37 cellular contexts compared by ENCODE assay signal in genomic region chr6:44143731-44144130, GRCh38. TPM values are rescaled to one million over a fixed set of nuclear protein-coding genes. Genes with fewer than 3 reads are reported as not detected.
"Had no signal": no experiment of that assay in that cellular context is flagged by ENCODE, and none has a peak within 500 bp of the region (broad histone marks: within the 10 kb centered on the region; RNA-seq: fewer than 3 reads in every experiment).

No MANE protein-coding gene starts in this region.

- H3K27ac Mint-ChIP-seq: activated CD4-positive, alpha-beta memory T cell treated with anti-CD3 and anti-CD28 coated beads, Interleukin-2, amount 10 ng/mL, durations not matched to agents 7 days and 5 days; activated naive CD4-positive, alpha-beta T cell treated with anti-CD3 and anti-CD28 coated beads, Interleukin-2, amount 10 ng/mL, durations not matched to agents 7 days and 5 days; activated naive CD8-positive, alpha-beta T cell; activated naive CD8-positive, alpha-beta T cell treated with anti-CD3 and anti-CD28 coated beads, Interleukin-2, amount 50 U/mL, for 24 hours; T-cell had no signal

- H3K9me3 Mint-ChIP-seq: activated CD4-positive, alpha-beta memory T cell treated with anti-CD3 and anti-CD28 coated beads, Interleukin-2, amount 10 ng/mL, durations not matched to agents 7 days and 5 days; activated naive CD4-positive, alpha-beta T cell treated with anti-CD3 and anti-CD28 coated beads, Interleukin-2, amount 10 ng/mL, durations not matched to agents 7 days and 5 days; activated naive CD8-positive, alpha-beta T cell treated with anti-CD3 and anti-CD28 coated beads, Interleukin-2, amount 50 U/mL, for 24 hours; activated T-cell treated with anti-CD3 and anti-CD28 coated beads, Interleukin-2, amount 50 U/mL, for 24 hours; T-cell had no signal

- ATAC-seq: activated naive CD8-positive, alpha-beta T cell treated with anti-CD3 and anti-CD28 coated beads, Interleukin-2, amount 50 U/mL, for 24 hours; Right ventricle myocardium inferior; SK-N-SH treated with all-trans-retinoic acid at 6 μM for 48 hours; T-cell had no signal

- H3K27me3 Mint-ChIP-seq: activated CD4-positive, alpha-beta memory T cell treated with anti-CD3 and anti-CD28 coated beads, Interleukin-2, amount 10 ng/mL, durations not matched to agents 7 days and 5 days; activated naive CD4-positive, alpha-beta T cell treated with anti-CD3 and anti-CD28 coated beads, Interleukin-2, amount 10 ng/mL, durations not matched to agents 7 days and 5 days; activated naive CD8-positive, alpha-beta T cell; activated naive CD8-positive, alpha-beta T cell treated with anti-CD3 and anti-CD28 coated beads, Interleukin-2, amount 50 U/mL, for 24 hours; activated T-cell treated with anti-CD3 and anti-CD28 coated beads, Interleukin-2, amount 50 U/mL, for 24 hours; T-cell had no signal

- H3K27me3 ChIP-seq: brain microvascular endothelial cell had no signal

- H3K4me3 Mint-ChIP-seq: activated CD4-positive, alpha-beta memory T cell treated with anti-CD3 and anti-CD28 coated beads, Interleukin-2, amount 10 ng/mL, durations not matched to agents 7 days and 5 days; activated naive CD4-positive, alpha-beta T cell treated with anti-CD3 and anti-CD28 coated beads, Interleukin-2, amount 10 ng/mL, durations not matched to agents 7 days and 5 days; activated naive CD8-positive, alpha-beta T cell; activated naive CD8-positive, alpha-beta T cell treated with anti-CD3 and anti-CD28 coated beads, Interleukin-2, amount 50 U/mL, for 24 hours; activated T-cell treated with anti-CD3 and anti-CD28 coated beads, Interleukin-2, amount 50 U/mL, for 24 hours; T-cell had no signal

- H3K36me3 Mint-ChIP-seq: activated naive CD8-positive, alpha-beta T cell had no signal

- H3K27ac ChIP-seq: brain microvascular endothelial cell, KMS-11, PC-9, RWPE1, VCaP had no signal

- H3K4me1 Mint-ChIP-seq: activated naive CD4-positive, alpha-beta T cell treated with anti-CD3 and anti-CD28 coated beads, Interleukin-2, amount 10 ng/mL, durations not matched to agents 7 days and 5 days; activated naive CD8-positive, alpha-beta T cell treated with anti-CD3 and anti-CD28 coated beads, Interleukin-2, amount 50 U/mL, for 24 hours; T-cell had no signal

- H3K4me3 ChIP-seq: PC-9 had no signal

- DNase-seq: activated CD4-positive, alpha-beta memory T cell treated with anti-CD3 and anti-CD28 coated beads, Interleukin-2, amount 10 ng/mL, durations not matched to agents 7 days and 5 days; activated CD4-positive, alpha-beta T cell treated with anti-CD3 and anti-CD28 coated beads for 1 hour; activated CD4-positive, alpha-beta T cell treated with anti-CD3 and anti-CD28 coated beads for 48 hours; activated CD4-positive, CD25-positive, alpha-beta regulatory T cell; activated CD8-positive, alpha-beta memory T cell treated with anti-CD3 and anti-CD28 coated beads for 24 hours; activated gamma-delta T cell treated with Interleukin-2 at 50 U/mL for 16 hours; activated naive CD4-positive, alpha-beta T cell treated with anti-CD3 and anti-CD28 coated beads, Interleukin-2, amount 10 ng/mL, durations not matched to agents 7 days and 5 days; activated naive CD8-positive, alpha-beta T cell treated with anti-CD3 and anti-CD28 coated beads, Interleukin-2, amount 50 U/mL, for 24 hours; activated T-cell treated with anti-CD3 and anti-CD28 coated beads, Interleukin-2, amount 50 U/mL, for 24 hours; anterior cingulate cortex; brain microvascular endothelial cell; central memory CD4-positive, alpha-beta T cell; NCI-H1092 treated with DMSO at 0.1 percent for 48 hours; NCI-H1417; NCI-H146; NCI-H187; NCI-H2029 treated with DMSO at 0.1 percent for 48 hours; NCI-H2107; NCI-H2171; NCI-H510A; NCI-H526; NCI-H748 treated with DMSO at 0.1 percent for 48 hours; NK-92 treated with Interleukin-12 subunit alpha and Interleukin-12 subunit beta, amount 100 ng/mL, for 24 hours; PC-9; SIG-M5; T-cell; T-helper 2 cell; T-helper 9 cell had no signal

RNA-seq across cellular contexts. Expression of gene CAPN11, which starts 14.9 kb away (rescaled TPM):
- total RNA-seq: cerebellum, M059J, PC-9, SK-MEL-5 had no signal
